In the genomic region with DNA sequence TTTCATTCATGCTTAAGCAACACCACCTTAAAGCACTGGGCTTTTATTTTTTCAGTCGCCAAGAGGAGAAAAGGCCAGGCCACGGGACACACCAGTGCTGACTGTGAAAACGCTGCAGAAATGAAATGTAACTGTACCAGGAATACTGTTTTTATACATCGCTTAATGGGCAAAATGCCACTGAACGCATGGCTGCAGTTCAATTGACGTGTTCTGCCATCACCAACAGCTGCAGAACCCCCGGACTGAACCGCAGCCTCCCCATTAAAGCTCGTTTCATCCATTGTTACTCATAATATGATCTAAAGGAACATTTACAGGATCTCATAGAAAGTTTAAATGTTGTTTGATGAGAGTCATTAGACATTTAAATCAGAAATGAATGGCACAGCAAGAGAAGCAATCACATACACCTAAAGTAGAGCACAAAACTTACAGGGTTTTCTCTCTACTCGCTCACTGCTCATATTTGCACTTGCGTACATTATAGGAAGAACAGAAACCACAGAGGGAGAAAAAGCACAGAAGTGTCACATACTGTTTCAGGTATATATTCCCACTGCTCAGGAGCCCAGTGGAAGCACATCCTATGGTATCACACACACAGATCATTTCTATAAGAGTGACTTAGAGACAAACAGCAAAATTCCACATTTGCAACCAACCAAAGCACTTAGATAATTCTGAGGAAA, we compare ENCODE assay signal across 14 cellular contexts. TPM values are rescaled to one million over a fixed set of nuclear protein-coding genes. Genes with fewer than 3 reads are reported as not detected.
DNase-seq lines count a peak whose midpoint lies in the region; ATAC-seq and TF ChIP-seq lines count a peak whose summit lies in the region.
"Had no signal": no experiment of that assay in that cellular context is flagged by ENCODE, and none has a peak within 500 bp of the region (broad histone marks: within the 10 kb centered on the region; RNA-seq: fewer than 3 reads in every experiment).

No MANE protein-coding gene starts in this region.

- H3K36me3 ChIP-seq in A673 (ENCODE audit: insufficient read depth, low read length, poor library complexity, severe bottlenecking) = no peaks in the 10 kb centered on the region
- peaks cover 88% of the 10 kb centered on the region for H3K36me3 ChIP-seq in OCI-LY3 (replicated peaks; ENCODE audit: low read depth, low read length)
- H3K36me3 ChIP-seq: uterus had no signal

- CTCF ChIA-PET in A673 (lab: Charles Lee) = no interaction called here

- no peaks in the 10 kb centered on the region for H3K4me1 Mint-ChIP-seq in T-helper 17 cell

- intact Hi-C loops in A673 (cut with micrococcal nuclease; ENCODE audit: unreplicated experiment) = no loop called here

- DNase-seq in A673 (ENCODE audit: low spot score) (peak; percentile 62), NCI-H1105 treated with DMSO at 0.1 percent for 48 hours (lab: John Stamatoyannopoulos, UW) (peak; percentile 84), fibroblast of villous mesenchyme (ENCODE audit: low read depth) (peak; percentile 7), T-helper 17 cell (no peak), HUDEP-2 (lab: John Stamatoyannopoulos, UW; ENCODE audit: unreplicated experiment in 76 of 76) (no peak), SW 1271 (lab: John Stamatoyannopoulos, UW) (no peak)
- DNase-seq: activated CD4-positive, alpha-beta T cell treated with anti-CD3 and anti-CD28 coated beads, Interleukin-2, amount 50 U/mL, for 48 hours; Right ventricle myocardium superior; stimulated activated naive CD8-positive, alpha-beta T cell treated with anti-CD3 and anti-CD28 coated beads, Interleukin-15, Interleukin-2, amounts not matched to agents 100 U/mL and 50 U/mL, for 24 hours; T1000; uterus had no signal

- no TSS peak for BruUV-seq in A673 (replicated peaks; lab: Mats Ljungman, UMichigan)

- H3K79me2 ChIP-seq in OCI-LY3 (ENCODE audit: low read length) = peaks cover 100% of the 10 kb centered on the region

- H3K4me2 ChIP-seq in OCI-LY3 (ENCODE audit: low read length) = peak overlapping the region; percentile 41
- H3K4me2 ChIP-seq: A549 had no signal

- H3K27ac ChIP-seq in A673 (ENCODE audit: low read depth, low read length, poor library complexity, severe bottlenecking) (no peak overlapping the region), OCI-LY3 (ENCODE audit: low read length) (peak overlapping the region; percentile 48)
- H3K27ac ChIP-seq: A549, uterus had no signal

- no peak overlapping the region for H3K4me3 Mint-ChIP-seq in T-helper 17 cell

- peaks cover 99% of the 10 kb centered on the region for H4K20me1 ChIP-seq in OCI-LY3 (ENCODE audit: insufficient read depth, low read length)

- peaks cover 24% of the 10 kb centered on the region for H3K4me1 ChIP-seq in A673 (ENCODE audit: insufficient read depth, low read length, poor library complexity, severe bottlenecking)
- H3K4me1 ChIP-seq in OCI-LY3 (ENCODE audit: low read length) = peaks cover 85% of the 10 kb centered on the region
- H3K4me1 ChIP-seq: A549, uterus had no signal

- TF ChIP-seq CTCF in A673 (conservative IDR thresholded peaks at IDR 0.05; ENCODE audit: low read depth, low read length) = no peak
- TF ChIP-seq CTCF in OCI-LY3 (IDR thresholded peaks at IDR 0.05; ENCODE audit: low read depth, low read length) = no peak
- TF ChIP-seq CTCF in fibroblast of villous mesenchyme (IDR thresholded peaks at IDR 0.05; ENCODE audit: insufficient read depth, low read depth, low read length) = no peak

- H3K4me3 ChIP-seq in A673 (ENCODE audit: low read depth, low read length, poor library complexity, severe bottlenecking) (no peak overlapping the region), OCI-LY3 (ENCODE audit: low read length) (peak overlapping the region; percentile 1), fibroblast of villous mesenchyme (ENCODE audit: low read depth, low read length) (no peak overlapping the region)
- H3K4me3 ChIP-seq: A549, uterus had no signal

- POLR2A ChIA-PET in A673 (lab: Charles Lee; ENCODE audit: low non-redundant PET) = no interaction called here

- no peak overlapping the region for H3K27ac Mint-ChIP-seq in T-helper 17 cell

- no peaks in the 10 kb centered on the region for H3K9me3 ChIP-seq in A673 (ENCODE audit: low read depth, low read length, poor library complexity, severe bottlenecking)
- H3K9me3 ChIP-seq in OCI-LY3 (ENCODE audit: insufficient read depth, low read length) = no peaks in the 10 kb centered on the region
- no peaks in the 10 kb centered on the region for H3K9me3 ChIP-seq in T-helper 17 cell (ENCODE audit: control insufficient read depth, low read length, poor library complexity, severe bottlenecking)
- H3K9me3 ChIP-seq: A549, uterus had no signal

- no peaks in the 10 kb centered on the region for H3K27me3 ChIP-seq in A673 (replicated peaks; ENCODE audit: insufficient read depth, low read depth, low read length, poor library complexity)
- H3K27me3 ChIP-seq in OCI-LY3 (ENCODE audit: low read depth, low read length) = no peaks in the 10 kb centered on the region
- H3K27me3 ChIP-seq: uterus had no signal

- H3K36me3 Mint-ChIP-seq in T-helper 17 cell (ENCODE audit: low read depth) = no peaks in the 10 kb centered on the region

- no peak overlapping the region for H3K9ac ChIP-seq in OCI-LY3 (ENCODE audit: low read length)

- H3K27me3 Mint-ChIP-seq in T-helper 17 cell = no peaks in the 10 kb centered on the region

- H2AFZ ChIP-seq in OCI-LY3 (ENCODE audit: low read depth, low read length) = no peak overlapping the region

- no peak for ATAC-seq in T-helper 17 cell
- no peak for ATAC-seq in esophagus mucosa
- ATAC-seq: A549; stimulated activated naive CD8-positive, alpha-beta T cell treated with anti-CD3 and anti-CD28 coated beads, Interleukin-15, Interleukin-2, amounts not matched to agents 100 U/mL and 50 U/mL, for 24 hours had no signal

RNA-seq across cellular contexts. Expression of a gene that starts 35.3 kb away (rescaled TPM):
- total RNA-seq in A673 (2021) (143 and 147 TPM in 2 replicates), fibroblast of villous mesenchyme (81.5 and 84.6 TPM in 2 replicates), T-helper 17 cell (1 to 10 TPM; 2.9 to 4.8 TPM), esophagus mucosa (25.1 TPM)

Comparison
In these comparisons a context has a peak if more than half of its experiments do, and no peak if none do; other contexts are left out.
1. DNase-seq: peak in A673 (single experiment), NCI-H1105 treated with DMSO at 0.1 percent for 48 hours (single experiment) and fibroblast of villous mesenchyme (single experiment); none in T-helper 17 cell (0 of 3), HUDEP-2 (0 of 76) and SW 1271 (0 of 2).